In genomic region chr2:236309669-236310029, GRCh38 we compare ENCODE assay signal across 9 cellular contexts. TPM values are rescaled to one million over a fixed set of nuclear protein-coding genes. Genes with fewer than 3 reads are reported as not detected.
DNase-seq lines count a peak whose midpoint lies in the region; ATAC-seq and TF ChIP-seq lines count a peak whose summit lies in the region.
"Had no signal": no experiment of that assay in that cellular context is flagged by ENCODE, and none has a peak within 500 bp of the region (broad histone marks: within the 10 kb centered on the region; RNA-seq: fewer than 3 reads in every experiment).

No MANE protein-coding gene starts in this region.

- H3K4me1 Mint-ChIP-seq in endothelial cell (ENCODE audit: unreplicated experiment): no peaks in the 10 kb centered on the region
- H3K4me1 Mint-ChIP-seq in stimulated activated naive CD8-positive, alpha-beta T cell treated with anti-CD3 and anti-CD28 coated beads, Interleukin-15, amount 100 ng/mL, for 72 hours: no peaks in the 10 kb centered on the region

- no peak overlapping the region for H3K27ac Mint-ChIP-seq in endothelial cell (ENCODE audit: unreplicated experiment)
- no peak overlapping the region for H3K27ac Mint-ChIP-seq in stimulated activated naive CD8-positive, alpha-beta T cell treated with anti-CD3 and anti-CD28 coated beads, Interleukin-15, amount 100 ng/mL, for 72 hours

- H3K4me3 Mint-ChIP-seq in endothelial cell (ENCODE audit: unreplicated experiment): no peak overlapping the region
- H3K4me3 Mint-ChIP-seq in stimulated activated naive CD8-positive, alpha-beta T cell treated with anti-CD3 and anti-CD28 coated beads, Interleukin-15, amount 100 ng/mL, for 72 hours: no peak overlapping the region

- no peaks in the 10 kb centered on the region for H3K9me3 Mint-ChIP-seq in endothelial cell (ENCODE audit: unreplicated experiment)
- H3K9me3 Mint-ChIP-seq in stimulated activated naive CD8-positive, alpha-beta T cell treated with anti-CD3 and anti-CD28 coated beads, Interleukin-15, amount 100 ng/mL, for 72 hours: peaks cover 0 to 7% of the 10 kb centered on the region in 2 donors

- no peak for ATAC-seq in HG03095 (IDR thresholded peaks at IDR 0.05; ENCODE audit: unreplicated experiment)
- ATAC-seq in stimulated activated naive CD8-positive, alpha-beta T cell treated with anti-CD3 and anti-CD28 coated beads, Interleukin-15, amount 100 ng/mL, for 72 hours: no peak
- no peak for ATAC-seq in HG02970 (IDR thresholded peaks at IDR 0.05; ENCODE audit: low FRiP score, unreplicated experiment)

- TF ChIP-seq CTCF in endothelial cell (IDR thresholded peaks at IDR 0.05; ENCODE audit: unreplicated experiment): peak; percentile 77

- H3K27me3 Mint-ChIP-seq in endothelial cell (ENCODE audit: unreplicated experiment): peaks cover 3% of the 10 kb centered on the region
- H3K27me3 Mint-ChIP-seq in stimulated activated naive CD8-positive, alpha-beta T cell treated with anti-CD3 and anti-CD28 coated beads, Interleukin-15, amount 100 ng/mL, for 72 hours: peaks cover 29% of the 10 kb centered on the region

- DNase-seq in NCI-H82 (lab: John Stamatoyannopoulos, UW) (peak; percentile 49), NCI-H82 treated with DMSO at 0.1 percent for 48 hours (lab: John Stamatoyannopoulos, UW; ENCODE audit: unreplicated experiment) (no peak), NCI-H2029 (lab: John Stamatoyannopoulos, UW) (peak; percentile 27), endothelial cell (ENCODE audit: low spot score) (peak; percentile 68), retina (peak; percentile 47)
- no peak for DNase-seq in stimulated activated naive CD8-positive, alpha-beta T cell treated with anti-CD3 and anti-CD28 coated beads, Interleukin-15, amount 100 ng/mL, for 72 hours

- H3K36me3 Mint-ChIP-seq in endothelial cell (ENCODE audit: low read depth, unreplicated experiment): no peaks in the 10 kb centered on the region

RNA-seq across cellular contexts. Expression of gene ASB18, which starts 45.4 kb away (rescaled TPM):
- total RNA-seq in endothelial cell (ENCODE audit: unreplicated experiment): not detected
- total RNA-seq: fibroblast of lung had no signal

Comparison
In these comparisons a context has a peak if more than half of its experiments do, and no peak if none do; other contexts are left out.
1. DNase-seq: peak in NCI-H82 (single experiment), NCI-H2029 (single experiment), endothelial cell (single experiment) and retina (single experiment); none in NCI-H82 treated with DMSO at 0.1 percent for 48 hours (single experiment) and stimulated activated naive CD8-positive, alpha-beta T cell treated with anti-CD3 and anti-CD28 coated beads, Interleukin-15, amount 100 ng/mL, for 72 hours (0 of 2).